ENCODE assay signal across 9 cellular contexts in genomic region chr11:119380816-119381185, GRCh38. TPM values are rescaled to one million over a fixed set of nuclear protein-coding genes. Genes with fewer than 3 reads are reported as not detected.
DNase-seq lines count a peak whose midpoint lies in the region; ATAC-seq, FAIRE-seq and TF ChIP-seq lines count a peak whose summit lies in the region.
"Had no signal": no experiment of that assay in that cellular context is flagged by ENCODE, and none has a peak within 500 bp of the region (broad histone marks: within the 10 kb centered on the region; RNA-seq: fewer than 3 reads in every experiment).

No MANE protein-coding gene starts in this region.

- TF ChIP-seq POLR2A in HepG2 (IDR thresholded peaks at IDR 0.05; ENCODE audit: insufficient read depth in 1 of 2, low read depth in 2 of 2, low read length in 2 of 2): no peak; a peak in 1 of 4 replicates
- TF ChIP-seq POLR2A in vagina (IDR thresholded peaks at IDR 0.05): no peak

- 4% methylated on average over 4 of the region's 10 CpGs for WGBS in HepG2 (ENCODE audit: low lambda C conversion rate)

- CTCF ChIA-PET in HepG2 (lab: Yijun Ruan, JAX; ENCODE audit: low intra/inter-chr PET ratio, low total read pairs): interaction anchor here (1.0 to 2.1 kb wide), 2 partner anchors 20 to 43 kb away, joined by 3 to 13 read pairs; no protein-coding TSS in a partner anchor
- CTCF ChIA-PET in CD4-positive, alpha-beta T cell (lab: Charles Lee): interaction anchor here (0.7 to 3.8 kb wide), 10 partner anchors 9 to 94 kb away, joined by 3 to 65 read pairs (median 4); no protein-coding TSS in a partner anchor

- no peak overlapping the region for H3K27ac Mint-ChIP-seq in CD4-positive, alpha-beta T cell

- no peak overlapping the region for H3K4me3 Mint-ChIP-seq in CD4-positive, alpha-beta T cell

- POLR2A ChIA-PET in HepG2 (lab: Yijun Ruan, JAX): interaction anchor here (0.6 to 3.6 kb wide), 12 partner anchors 9 to 80 kb away, joined by 3 to 28 read pairs (median 6); partner anchors contain the start of genes C1QTNF5 and MCAM
- POLR2A ChIA-PET in CD4-positive, alpha-beta T cell (lab: Charles Lee): interaction anchor here (1.2 kb wide), 1 partner anchor 25 kb away, joined by 5 read pairs; no protein-coding TSS in a partner anchor

- intact Hi-C loops in Right ventricle myocardium superior (cut with DNase I): no loop called here
- intact Hi-C loops in HepG2 (cut with micrococcal nuclease; ENCODE audit: unreplicated experiment): loop anchor here (2.0 kb wide), 1 partner anchor 94 kb away; no protein-coding TSS in a partner anchor
- intact Hi-C loops in vagina (cut with DNase I): no loop called here
- intact Hi-C loops in CD4-positive, alpha-beta T cell (cut with DNase I, micrococcal nuclease): loop anchor here (1.0 to 10.0 kb wide), 2 partner anchors 24 to 344 kb away; partner anchors contain the start of gene NECTIN1 (in 1 of the 2)

- H3K27me3 ChIP-seq in cardiac muscle cell: peaks cover 12% of the 10 kb centered on the region
- no peaks in the 10 kb centered on the region; a peak in 1 of 5 replicates for H3K27me3 ChIP-seq in HepG2 (ENCODE audit: control insufficient read depth in 1 of 2, insufficient read depth in 2 of 2, low read length in 2 of 2)
- H3K27me3 ChIP-seq in vagina: no peaks in the 10 kb centered on the region
- no peaks in the 10 kb centered on the region for H3K27me3 ChIP-seq in CD4-positive, alpha-beta T cell (ENCODE audit: control insufficient read depth, insufficient read depth, low read length)

- H3K79me2 ChIP-seq in HepG2 (ENCODE audit: insufficient read depth, low read length): peaks cover 12% of the 10 kb centered on the region

- no peak for TF ChIP-seq RAD21 in HepG2 (CRISPR knock-in tag; IDR thresholded peaks at IDR 0.05)

- peak overlapping the region; percentile 77 for H3K9ac ChIP-seq in HepG2 (ENCODE audit: insufficient read depth, low read depth, low read length)

- H3K4me1 ChIP-seq in cardiac muscle cell (ENCODE audit: low read depth) (peaks cover 45% of the 10 kb centered on the region), HepG2 (ENCODE audit: insufficient read depth, low read length) (peaks cover 76% of the 10 kb centered on the region), vagina (peaks cover 25% of the 10 kb centered on the region)

- H3K9me3 ChIP-seq in cardiac muscle cell (ENCODE audit: low read depth): no peaks in the 10 kb centered on the region
- H3K9me3 ChIP-seq in HepG2 (ENCODE audit: low read length): no peaks in the 10 kb centered on the region
- no peaks in the 10 kb centered on the region for H3K9me3 ChIP-seq in vagina
- H3K9me3 ChIP-seq in CD4-positive, alpha-beta T cell (ENCODE audit: control insufficient read depth, low read length): no peaks in the 10 kb centered on the region

- no peak for TF ChIP-seq EP300 in HepG2 (IDR thresholded peaks at IDR 0.05; ENCODE audit: low read depth in 2 of 2, low read length in 2 of 2)
- TF ChIP-seq EP300 in HepG2 (CRISPR knock-in tag; IDR thresholded peaks at IDR 0.05; ENCODE audit: borderline replicate concordance): no peak

- in situ Hi-C loops in HepG2 (cut with HindIII; ENCODE audit: extremely low pct_ligation_motif_present, low pct_unique_long_range_greater_than_20kb): no loop called here

- H3K36me3 ChIP-seq in cardiac muscle cell (no peaks in the 10 kb centered on the region), HepG2 (replicated peaks in 1 of 2; ENCODE audit: control insufficient read depth in 1 of 2, insufficient read depth in 2 of 2, low read length in 2 of 2) (no peaks in the 10 kb centered on the region), vagina (no peaks in the 10 kb centered on the region)

- no peaks in the 10 kb centered on the region for H4K20me1 ChIP-seq in HepG2 (ENCODE audit: insufficient read depth, low read length)

- DNase-seq in cardiac muscle cell (ENCODE audit: low read depth in 1 of 2, low spot score in 1 of 2) (peak in 1 of 2 donors; percentile 62), Right ventricle myocardium superior (no peak), astrocyte of the hippocampus (ENCODE audit: low read depth, low spot score) (peak; percentile 33), HepG2 (ENCODE audit: low spot score) (peak; percentile 47), vagina (ENCODE audit: extremely low spot score in 2 of 2) (no peak), AG08395 (ENCODE audit: low spot score) (no peak)
- no peak for DNase-seq in CD4-positive, alpha-beta T cell
- DNase-seq in activated CD4-positive, CD25-positive, alpha-beta regulatory T cell (lab: John Stamatoyannopoulos, UW): no peak

- ATAC-seq in Right ventricle myocardium superior (ENCODE audit: poor library complexity): no peak
- ATAC-seq in HepG2: peak; percentile 42
- ATAC-seq in CD4-positive, alpha-beta T cell (ENCODE audit: poor library complexity): no peak

- H3K27me3 Mint-ChIP-seq in CD4-positive, alpha-beta T cell: no peaks in the 10 kb centered on the region

- H3K4me3 ChIP-seq in cardiac muscle cell: peak overlapping the region; percentile 50
- H3K4me3 ChIP-seq in HepG2 (replicated peaks in 1 of 3; ENCODE audit: insufficient read depth in 1 of 3, low read depth in 2 of 3, low read length in 3 of 3): peak overlapping the region; percentile 67 to 82 (median 68)
- peak overlapping the region; percentile 37 to 53 for H3K4me3 ChIP-seq in vagina

- TF ChIP-seq CTCF in cardiac muscle cell (IDR thresholded peaks at IDR 0.05; ENCODE audit: low read depth, low read length): no peak
- no peak for TF ChIP-seq CTCF in HepG2 (CRISPR knock-in tag; IDR thresholded peaks at IDR 0.05)
- TF ChIP-seq CTCF in vagina (IDR thresholded peaks at IDR 0.05): no peak
- no peak for TF ChIP-seq CTCF in CD4-positive, alpha-beta T cell (IDR thresholded peaks at IDR 0.05)

- H3K9me3 Mint-ChIP-seq in CD4-positive, alpha-beta T cell: no peaks in the 10 kb centered on the region

- H3K4me1 Mint-ChIP-seq in CD4-positive, alpha-beta T cell (ENCODE audit: low read depth): no peaks in the 10 kb centered on the region

- H3K4me2 ChIP-seq in HepG2 (ENCODE audit: low read depth, low read length): peak overlapping the region; percentile 98

- peak overlapping the region; percentile 21 for H2AFZ ChIP-seq in HepG2 (ENCODE audit: low read length)

- FAIRE-seq in HepG2 (lab: Jason Lieb, UNC): no peak

- BruUV-seq in HepG2 (replicated peaks; lab: Mats Ljungman, UMichigan): TSS peak; percentile 61

- no peaks in the 10 kb centered on the region for H3K36me3 Mint-ChIP-seq in CD4-positive, alpha-beta T cell (ENCODE audit: low read depth)

- H3K27ac ChIP-seq in cardiac muscle cell: peak overlapping the region; percentile 76
- peak overlapping the region; percentile 76 for H3K27ac ChIP-seq in HepG2 (ENCODE audit: extremely low read length, insufficient read depth, low read length)
- peak overlapping the region; percentile 55 for H3K27ac ChIP-seq in vagina
- no peak overlapping the region for H3K27ac ChIP-seq in CD4-positive, alpha-beta T cell (ENCODE audit: low read depth, low read length)

RNA-seq across cellular contexts. Expression of gene USP2, which starts 0.7 kb away (rescaled TPM):
- total RNA-seq in cardiac muscle cell (28.3 and 39.0 TPM in 2 replicates), Right ventricle myocardium superior (136 TPM), HepG2 (2016; rRNA removed; fragmentation: Illumina TruSeq; extraction: Trizol) (6.0 and 7.2 TPM in 2 replicates), vagina (2.5 TPM)
- polyA plus RNA-seq in cardiac muscle cell (36.5 and 44.1 TPM in 2 replicates), HepG2 (2011; rRNA removed) (2.5 and 3.2 TPM in 2 replicates)
- 1.1 and 1.7 TPM in 2 replicates for total RNA-seq in HepG2 (2016; cell fraction: cytosol; rRNA removed; fragmentation: Illumina TruSeq; extraction: Trizol; ENCODE audit: low read depth)
- total RNA-seq in HepG2 (2016; cell fraction: insoluble cytoplasmic fraction; rRNA removed; fragmentation: Illumina TruSeq; extraction: Trizol): 6.5 and 7.1 TPM in 2 replicates
- 5.7 and 5.9 TPM in 2 replicates for total RNA-seq in HepG2 (2016; cell fraction: membrane; rRNA removed; fragmentation: Illumina TruSeq; extraction: Trizol)
- total RNA-seq in HepG2 (2016; cell fraction: nucleus; rRNA removed; fragmentation: Illumina TruSeq; extraction: Trizol): 5.8 and 7.8 TPM in 2 replicates
- polyA plus RNA-seq in HepG2 (2011; cell fraction: cytosol; rRNA removed): 2.2 TPM in 2 replicates
- polyA plus RNA-seq in HepG2 (2011; cell fraction: nucleus; rRNA removed): 4.4 and 4.7 TPM in 2 replicates
- polyA plus RNA-seq in HepG2 (2012): 2.5 and 3.0 TPM in 2 replicates
- 1.1 and 1.3 TPM in 2 replicates for polyA plus RNA-seq in HepG2 (2016; cell fraction: cytosol; fragmentation: Illumina TruSeq; extraction: Trizol; ENCODE audit: low read depth)
- polyA plus RNA-seq in HepG2 (2016; cell fraction: insoluble cytoplasmic fraction; fragmentation: Illumina TruSeq; extraction: Trizol; ENCODE audit: low read depth): 7.6 and 11.3 TPM in 2 replicates
- polyA plus RNA-seq in HepG2 (2016; cell fraction: membrane; fragmentation: Illumina TruSeq; extraction: Trizol; ENCODE audit: low read depth): 4.1 and 4.2 TPM in 2 replicates
- 22.1 and 23.0 TPM in 2 replicates for polyA plus RNA-seq in HepG2 (2016; cell fraction: nucleus; fragmentation: Illumina TruSeq; extraction: Trizol; ENCODE audit: insufficient read depth, low read depth)
- 5.4 and 5.9 TPM in 2 replicates for polyA minus RNA-seq in HepG2 (2011; rRNA and poly(A)+ RNA removed; ENCODE audit: low replicate concordance)
- polyA minus RNA-seq in HepG2 (2011; cell fraction: cytosol; rRNA and poly(A)+ RNA removed): 4.0 and 5.4 TPM in 2 replicates
- 2.4 and 5.7 TPM in 2 replicates for polyA minus RNA-seq in HepG2 (2011; cell fraction: nucleus; rRNA and poly(A)+ RNA removed)
- total RNA-seq in CD4-positive, alpha-beta T cell: 1 to 10 TPM; 2.0 to 2.6 TPM

RNA-seq across cellular contexts. Expression of gene MFRP, which starts 34.3 kb away (rescaled TPM):
- not detected in 2 replicates for total RNA-seq in cardiac muscle cell
- polyA plus RNA-seq in cardiac muscle cell: not detected in 2 replicates
- not detected for total RNA-seq in Right ventricle myocardium superior
- not detected in 2 replicates for total RNA-seq in HepG2 (2016; rRNA removed; fragmentation: Illumina TruSeq; extraction: Trizol)
- not detected in 2 replicates for total RNA-seq in HepG2 (2016; cell fraction: cytosol; rRNA removed; fragmentation: Illumina TruSeq; extraction: Trizol; ENCODE audit: low read depth)
- total RNA-seq in HepG2 (2016; cell fraction: insoluble cytoplasmic fraction; rRNA removed; fragmentation: Illumina TruSeq; extraction: Trizol): not detected in 2 replicates
- total RNA-seq in HepG2 (2016; cell fraction: membrane; rRNA removed; fragmentation: Illumina TruSeq; extraction: Trizol): not detected in 2 replicates
- total RNA-seq in HepG2 (2016; cell fraction: nucleus; rRNA removed; fragmentation: Illumina TruSeq; extraction: Trizol): not detected in 2 replicates
- polyA plus RNA-seq in HepG2 (2011; rRNA removed): not detected in 2 replicates
- not detected in 2 replicates for polyA plus RNA-seq in HepG2 (2011; cell fraction: cytosol; rRNA removed)
- not detected in 2 replicates for polyA plus RNA-seq in HepG2 (2011; cell fraction: nucleus; rRNA removed)
- polyA plus RNA-seq in HepG2 (2012): not detected in 2 replicates
- not detected in 2 replicates for polyA plus RNA-seq in HepG2 (2016; cell fraction: cytosol; fragmentation: Illumina TruSeq; extraction: Trizol; ENCODE audit: low read depth)
- polyA plus RNA-seq in HepG2 (2016; cell fraction: insoluble cytoplasmic fraction; fragmentation: Illumina TruSeq; extraction: Trizol; ENCODE audit: low read depth): not detected in 2 replicates
- not detected in 2 replicates for polyA plus RNA-seq in HepG2 (2016; cell fraction: membrane; fragmentation: Illumina TruSeq; extraction: Trizol; ENCODE audit: low read depth)
- polyA plus RNA-seq in HepG2 (2016; cell fraction: nucleus; fragmentation: Illumina TruSeq; extraction: Trizol; ENCODE audit: insufficient read depth, low read depth): not detected in 2 replicates
- polyA minus RNA-seq in HepG2 (2011; rRNA and poly(A)+ RNA removed; ENCODE audit: low replicate concordance): not detected in 2 replicates
- polyA minus RNA-seq in HepG2 (2011; cell fraction: cytosol; rRNA and poly(A)+ RNA removed): not detected in 2 replicates
- polyA minus RNA-seq in HepG2 (2011; cell fraction: nucleus; rRNA and poly(A)+ RNA removed): not detected in 2 replicates
- total RNA-seq in vagina: not detected
- not detected for total RNA-seq in CD4-positive, alpha-beta T cell
- total RNA-seq: SK-MEL-5 had no signal

RNA-seq across cellular contexts. Expression of gene C1QTNF5, which starts 40.1 kb away (rescaled TPM):
- 3.4 and 8.0 TPM in 2 replicates for total RNA-seq in cardiac muscle cell
- polyA plus RNA-seq in cardiac muscle cell: 5.8 and 10.4 TPM in 2 replicates
- 15.1 TPM for total RNA-seq in Right ventricle myocardium superior
- total RNA-seq in HepG2 (2016; rRNA removed; fragmentation: Illumina TruSeq; extraction: Trizol): 0.77 and 1.2 TPM in 2 replicates
- 0.26 and 0.40 TPM in 2 replicates for total RNA-seq in HepG2 (2016; cell fraction: cytosol; rRNA removed; fragmentation: Illumina TruSeq; extraction: Trizol; ENCODE audit: low read depth)
- total RNA-seq in HepG2 (2016; cell fraction: insoluble cytoplasmic fraction; rRNA removed; fragmentation: Illumina TruSeq; extraction: Trizol): 0.76 and 0.78 TPM in 2 replicates
- total RNA-seq in HepG2 (2016; cell fraction: membrane; rRNA removed; fragmentation: Illumina TruSeq; extraction: Trizol): 0.28 and 0.45 TPM in 2 replicates
- total RNA-seq in HepG2 (2016; cell fraction: nucleus; rRNA removed; fragmentation: Illumina TruSeq; extraction: Trizol): 0.47 and 0.91 TPM in 2 replicates
- polyA plus RNA-seq in HepG2 (2011; rRNA removed): 0.86 TPM in 2 replicates
- polyA plus RNA-seq in HepG2 (2011; cell fraction: cytosol; rRNA removed): 0.91 and 1.1 TPM in 2 replicates
- 0.96 and 1.1 TPM in 2 replicates for polyA plus RNA-seq in HepG2 (2011; cell fraction: nucleus; rRNA removed)
- polyA plus RNA-seq in HepG2 (2012): 0.19 and 0.53 TPM in 2 replicates
- 0.25 and 0.45 TPM in 2 replicates for polyA plus RNA-seq in HepG2 (2016; cell fraction: cytosol; fragmentation: Illumina TruSeq; extraction: Trizol; ENCODE audit: low read depth)
- 0.39 and 0.53 TPM in 2 replicates for polyA plus RNA-seq in HepG2 (2016; cell fraction: insoluble cytoplasmic fraction; fragmentation: Illumina TruSeq; extraction: Trizol; ENCODE audit: low read depth)
- polyA plus RNA-seq in HepG2 (2016; cell fraction: membrane; fragmentation: Illumina TruSeq; extraction: Trizol; ENCODE audit: low read depth): 0.16 and 0.49 TPM in 2 replicates
- polyA plus RNA-seq in HepG2 (2016; cell fraction: nucleus; fragmentation: Illumina TruSeq; extraction: Trizol; ENCODE audit: insufficient read depth, low read depth): 1.1 and 1.6 TPM in 2 replicates
- polyA minus RNA-seq in HepG2 (2011; rRNA and poly(A)+ RNA removed; ENCODE audit: low replicate concordance): 0.94 TPM in 1 of 2 replicates, not detected in the other
- not detected in 2 replicates for polyA minus RNA-seq in HepG2 (2011; cell fraction: cytosol; rRNA and poly(A)+ RNA removed)
- polyA minus RNA-seq in HepG2 (2011; cell fraction: nucleus; rRNA and poly(A)+ RNA removed): not detected in 2 replicates
- total RNA-seq in vagina: 32.2 TPM
- not detected for total RNA-seq in CD4-positive, alpha-beta T cell
- total RNA-seq: SK-MEL-5 had no signal

RNA-seq across cellular contexts. Expression of gene THY1, which starts 42.2 kb away (rescaled TPM):
- total RNA-seq in cardiac muscle cell: 2.1 and 6.3 TPM in 2 replicates
- polyA plus RNA-seq in cardiac muscle cell: 6.8 and 7.5 TPM in 2 replicates
- 1.5 TPM for total RNA-seq in Right ventricle myocardium superior
- not detected in 2 replicates for total RNA-seq in HepG2 (2016; rRNA removed; fragmentation: Illumina TruSeq; extraction: Trizol)
- not detected in 2 replicates for total RNA-seq in HepG2 (2016; cell fraction: cytosol; rRNA removed; fragmentation: Illumina TruSeq; extraction: Trizol; ENCODE audit: low read depth)
- total RNA-seq in HepG2 (2016; cell fraction: insoluble cytoplasmic fraction; rRNA removed; fragmentation: Illumina TruSeq; extraction: Trizol): not detected in 2 replicates
- not detected in 2 replicates for total RNA-seq in HepG2 (2016; cell fraction: membrane; rRNA removed; fragmentation: Illumina TruSeq; extraction: Trizol)
- total RNA-seq in HepG2 (2016; cell fraction: nucleus; rRNA removed; fragmentation: Illumina TruSeq; extraction: Trizol): not detected in 2 replicates
- not detected in 2 replicates for polyA plus RNA-seq in HepG2 (2011; rRNA removed)
- not detected in 2 replicates for polyA plus RNA-seq in HepG2 (2011; cell fraction: cytosol; rRNA removed)
- not detected in 2 replicates for polyA plus RNA-seq in HepG2 (2011; cell fraction: nucleus; rRNA removed)
- polyA plus RNA-seq in HepG2 (2012): not detected in 2 replicates
- polyA plus RNA-seq in HepG2 (2016; cell fraction: cytosol; fragmentation: Illumina TruSeq; extraction: Trizol; ENCODE audit: low read depth): not detected in 2 replicates
- not detected in 2 replicates for polyA plus RNA-seq in HepG2 (2016; cell fraction: insoluble cytoplasmic fraction; fragmentation: Illumina TruSeq; extraction: Trizol; ENCODE audit: low read depth)
- polyA plus RNA-seq in HepG2 (2016; cell fraction: membrane; fragmentation: Illumina TruSeq; extraction: Trizol; ENCODE audit: low read depth): not detected in 2 replicates
- not detected in 2 replicates for polyA plus RNA-seq in HepG2 (2016; cell fraction: nucleus; fragmentation: Illumina TruSeq; extraction: Trizol; ENCODE audit: insufficient read depth, low read depth)
- polyA minus RNA-seq in HepG2 (2011; rRNA and poly(A)+ RNA removed; ENCODE audit: low replicate concordance): 0.28 TPM in 1 of 2 replicates, not detected in the other
- not detected in 2 replicates for polyA minus RNA-seq in HepG2 (2011; cell fraction: cytosol; rRNA and poly(A)+ RNA removed)
- polyA minus RNA-seq in HepG2 (2011; cell fraction: nucleus; rRNA and poly(A)+ RNA removed): not detected in 2 replicates
- total RNA-seq in vagina: 48.9 TPM
- total RNA-seq in CD4-positive, alpha-beta T cell: not detected

RNA-seq across cellular contexts. Expression of gene RNF26, which starts 46.5 kb away (rescaled TPM):
- total RNA-seq in cardiac muscle cell (7.3 and 18.6 TPM in 2 replicates), Right ventricle myocardium superior (12.9 TPM), HepG2 (2016; rRNA removed; fragmentation: Illumina TruSeq; extraction: Trizol) (11.9 and 20.8 TPM in 2 replicates), vagina (19.6 TPM)
- polyA plus RNA-seq in cardiac muscle cell (45.6 and 99.8 TPM in 2 replicates), HepG2 (2011; rRNA removed) (26.3 and 28.8 TPM in 2 replicates)
- 5.1 and 5.5 TPM in 2 replicates for total RNA-seq in HepG2 (2016; cell fraction: cytosol; rRNA removed; fragmentation: Illumina TruSeq; extraction: Trizol; ENCODE audit: low read depth)
- total RNA-seq in HepG2 (2016; cell fraction: insoluble cytoplasmic fraction; rRNA removed; fragmentation: Illumina TruSeq; extraction: Trizol): 11.0 and 17.9 TPM in 2 replicates
- 25.7 and 27.9 TPM in 2 replicates for total RNA-seq in HepG2 (2016; cell fraction: membrane; rRNA removed; fragmentation: Illumina TruSeq; extraction: Trizol)
- total RNA-seq in HepG2 (2016; cell fraction: nucleus; rRNA removed; fragmentation: Illumina TruSeq; extraction: Trizol): 16.9 and 17.9 TPM in 2 replicates
- 33.9 and 41.8 TPM in 2 replicates for polyA plus RNA-seq in HepG2 (2011; cell fraction: cytosol; rRNA removed)
- 21.0 and 21.5 TPM in 2 replicates for polyA plus RNA-seq in HepG2 (2011; cell fraction: nucleus; rRNA removed)
- 29.6 and 32.1 TPM in 2 replicates for polyA plus RNA-seq in HepG2 (2012)
- 16.4 and 19.4 TPM in 2 replicates for polyA plus RNA-seq in HepG2 (2016; cell fraction: cytosol; fragmentation: Illumina TruSeq; extraction: Trizol; ENCODE audit: low read depth)
- 51.2 and 62.2 TPM in 2 replicates for polyA plus RNA-seq in HepG2 (2016; cell fraction: insoluble cytoplasmic fraction; fragmentation: Illumina TruSeq; extraction: Trizol; ENCODE audit: low read depth)
- 61.9 and 66.3 TPM in 2 replicates for polyA plus RNA-seq in HepG2 (2016; cell fraction: membrane; fragmentation: Illumina TruSeq; extraction: Trizol; ENCODE audit: low read depth)
- polyA plus RNA-seq in HepG2 (2016; cell fraction: nucleus; fragmentation: Illumina TruSeq; extraction: Trizol; ENCODE audit: insufficient read depth, low read depth): 50.4 and 51.8 TPM in 2 replicates
- 92.7 and 163 TPM in 2 replicates for polyA minus RNA-seq in HepG2 (2011; rRNA and poly(A)+ RNA removed; ENCODE audit: low replicate concordance)
- polyA minus RNA-seq in HepG2 (2011; cell fraction: cytosol; rRNA and poly(A)+ RNA removed): 34.6 and 35.6 TPM in 2 replicates
- 16.9 and 21.8 TPM in 2 replicates for polyA minus RNA-seq in HepG2 (2011; cell fraction: nucleus; rRNA and poly(A)+ RNA removed)
- 10 to 100 TPM; 18.3 to 20.5 TPM for total RNA-seq in CD4-positive, alpha-beta T cell

Comparison
In these comparisons a context has a peak if more than half of its experiments do, and no peak if none do; other contexts are left out.
1. DNase-seq: peak in astrocyte of the hippocampus (single experiment) and HepG2 (single experiment); none in Right ventricle myocardium superior (single experiment), vagina (0 of 2), CD4-positive, alpha-beta T cell (0 of 10), AG08395 (single experiment) and activated CD4-positive, CD25-positive, alpha-beta regulatory T cell (0 of 4).
2. intact Hi-C loops: an anchor here in HepG2 (2.0 kb wide) and CD4-positive, alpha-beta T cell (1.0 to 10.0 kb wide); none called in Right ventricle myocardium superior and vagina.
3. Peak in every context shown above with its lines, with median percentiles within 50 percentile points of each other: H3K4me3 ChIP-seq.